ENCODE assay signal across 1 cellular context in the genomic region with DNA sequence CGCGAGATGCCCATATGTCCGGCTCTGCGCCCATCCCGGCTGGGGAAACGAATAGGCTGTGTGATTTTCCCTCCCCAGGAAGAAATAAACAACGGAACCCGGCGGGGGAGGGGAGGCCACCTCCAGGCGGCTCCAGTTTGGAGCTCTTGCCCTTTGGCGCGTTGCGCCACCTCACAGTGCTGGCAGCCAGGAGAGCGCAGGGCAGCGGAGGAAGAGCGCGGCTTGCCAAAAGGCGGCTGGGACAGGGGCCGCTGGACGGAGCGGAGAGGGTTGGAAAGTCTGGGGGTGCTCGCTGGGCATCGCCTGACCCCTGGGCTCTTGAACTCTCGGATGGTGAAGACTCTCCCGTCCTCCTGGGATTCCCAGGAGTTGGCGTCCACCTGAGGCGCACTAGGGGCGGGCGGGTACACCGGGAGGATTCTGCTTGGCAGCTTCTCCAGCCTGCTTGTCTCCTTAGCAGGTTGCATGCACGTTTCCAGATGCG.
TF ChIP-seq lines count a peak whose summit lies in the region.

No MANE protein-coding gene starts in this region.

TF ChIP-seq in HepG2, 621 proteins besides CTCF, POLR2A, EP300 and RAD21:
- TF ChIP-seq TBP (CRISPR knock-in tag; IDR thresholded peaks at IDR 0.05) (no peak), ZNF180 (CRISPR knock-in tag; IDR thresholded peaks at IDR 0.05; ENCODE audit: borderline replicate concordance, low read depth) (no peak), RBFOX2 (IDR thresholded peaks at IDR 0.05; ENCODE audit: low read depth, low read length) (no peak), MED13 (CRISPR knock-in tag; IDR thresholded peaks at IDR 0.05) (no peak)
- TF ChIP-seq, protein P1, sequence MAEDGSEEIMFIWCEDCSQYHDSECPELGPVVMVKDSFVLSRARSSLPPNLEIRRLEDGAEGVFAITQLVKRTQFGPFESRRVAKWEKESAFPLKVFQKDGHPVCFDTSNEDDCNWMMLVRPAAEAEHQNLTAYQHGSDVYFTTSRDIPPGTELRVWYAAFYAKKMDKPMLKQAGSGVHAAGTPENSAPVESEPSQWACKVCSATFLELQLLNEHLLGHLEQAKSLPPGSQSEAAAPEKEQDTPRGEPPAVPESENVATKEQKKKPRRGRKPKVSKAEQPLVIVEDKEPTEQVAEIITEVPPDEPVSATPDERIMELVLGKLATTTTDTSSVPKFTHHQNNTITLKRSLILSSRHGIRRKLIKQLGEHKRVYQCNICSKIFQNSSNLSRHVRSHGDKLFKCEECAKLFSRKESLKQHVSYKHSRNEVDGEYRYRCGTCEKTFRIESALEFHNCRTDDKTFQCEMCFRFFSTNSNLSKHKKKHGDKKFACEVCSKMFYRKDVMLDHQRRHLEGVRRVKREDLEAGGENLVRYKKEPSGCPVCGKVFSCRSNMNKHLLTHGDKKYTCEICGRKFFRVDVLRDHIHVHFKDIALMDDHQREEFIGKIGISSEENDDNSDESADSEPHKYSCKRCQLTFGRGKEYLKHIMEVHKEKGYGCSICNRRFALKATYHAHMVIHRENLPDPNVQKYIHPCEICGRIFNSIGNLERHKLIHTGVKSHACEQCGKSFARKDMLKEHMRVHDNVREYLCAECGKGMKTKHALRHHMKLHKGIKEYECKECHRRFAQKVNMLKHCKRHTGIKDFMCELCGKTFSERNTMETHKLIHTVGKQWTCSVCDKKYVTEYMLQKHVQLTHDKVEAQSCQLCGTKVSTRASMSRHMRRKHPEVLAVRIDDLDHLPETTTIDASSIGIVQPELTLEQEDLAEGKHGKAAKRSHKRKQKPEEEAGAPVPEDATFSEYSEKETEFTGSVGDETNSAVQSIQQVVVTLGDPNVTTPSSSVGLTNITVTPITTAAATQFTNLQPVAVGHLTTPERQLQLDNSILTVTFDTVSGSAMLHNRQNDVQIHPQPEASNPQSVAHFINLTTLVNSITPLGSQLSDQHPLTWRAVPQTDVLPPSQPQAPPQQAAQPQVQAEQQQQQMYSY (CRISPR knock-in tag; IDR thresholded peaks at IDR 0.05) = no peak
